In genomic region chr15:45705510-45706473, GRCh38 we compare ENCODE assay signal across 8 cellular contexts.
DNase-seq lines count a peak whose midpoint lies in the region; ATAC-seq and TF ChIP-seq lines count a peak whose summit lies in the region.

No MANE protein-coding gene starts in this region.

- DNase-seq in Calu3 (peak; percentile 78), HUDEP-2 (lab: John Stamatoyannopoulos, UW; ENCODE audit: unreplicated experiment in 76 of 76) (peak in 60 of 76 experiments; percentile 2 to 65 (median 34)), NOMO-1 treated with dmso at 0.1 percent for 144 hours (lab: John Stamatoyannopoulos, UW; ENCODE audit: unreplicated experiment) (peak; percentile 70), erythroblast (lab: John Stamatoyannopoulos, UW) (peak; percentile 70 to 83)
- DNase-seq in activated CD8-positive, alpha-beta memory T cell treated with anti-CD3 and anti-CD28 coated beads, Interleukin-2, amount 50 U/mL, for 48 hours: peak; percentile 85
- peak; percentile 19 to 23 for DNase-seq in stimulated activated CD8-positive, alpha-beta memory T cell treated with anti-CD3 and anti-CD28 coated beads, Interleukin-4, amount 100 ng/mL, for 4 hours (ENCODE audit: low read depth in 2 of 2, low spot score in 1 of 2)

- H3K9ac ChIP-seq in mucosa of stomach (ENCODE audit: low read length): peak overlapping the region; percentile 38

- TF ChIP-seq CTCF in Calu3 (IDR thresholded peaks at IDR 0.05; ENCODE audit: unreplicated experiment): peak; percentile 81

- no peaks in the 10 kb centered on the region for H3K4me1 ChIP-seq in mucosa of stomach (ENCODE audit: control insufficient read depth, insufficient read depth, low read length)

- H3K9me3 ChIP-seq in mucosa of stomach (ENCODE audit: control insufficient read depth, low read length): no peaks in the 10 kb centered on the region

- intact Hi-C loops in Calu3 (cut with micrococcal nuclease; ENCODE audit: unreplicated experiment): no loop called here

- H3K36me3 ChIP-seq in mucosa of stomach (ENCODE audit: control insufficient read depth, insufficient read depth, low read length): no peaks in the 10 kb centered on the region

- CTCF ChIA-PET in Calu3 (lab: Charles Lee): interaction anchor here (0.6 to 1.5 kb wide), 6 partner anchors 9 to 89 kb away, joined by 3 to 9 read pairs (median 4); no protein-coding TSS in a partner anchor

- peaks cover 8% of the 10 kb centered on the region for H3K4me1 Mint-ChIP-seq in Calu3 (ENCODE audit: low read depth, unreplicated experiment)

- peak overlapping the region; percentile 65 for H3K27ac Mint-ChIP-seq in Calu3 (ENCODE audit: unreplicated experiment)

- peak; percentile 91 for ATAC-seq in GM21423 (IDR thresholded peaks at IDR 0.05; ENCODE audit: unreplicated experiment)

- H3K4me3 Mint-ChIP-seq in Calu3 (ENCODE audit: low read depth, unreplicated experiment): peak overlapping the region; percentile 76

- H3K9me3 Mint-ChIP-seq in Calu3 (ENCODE audit: low read depth, unreplicated experiment): no peaks in the 10 kb centered on the region

- peaks cover 11% of the 10 kb centered on the region for H3K36me3 Mint-ChIP-seq in Calu3 (ENCODE audit: insufficient read depth, unreplicated experiment)

- no peaks in the 10 kb centered on the region for H3K27me3 Mint-ChIP-seq in Calu3 (ENCODE audit: unreplicated experiment)

- peak overlapping the region; percentile 6 for H3K4me3 ChIP-seq in mucosa of stomach (ENCODE audit: low read length)

- BruUV-seq in Calu3 (replicated peaks; lab: Mats Ljungman, UMichigan): TSS peak; percentile 44

- peaks cover 8% of the 10 kb centered on the region for H3K27me3 ChIP-seq in mucosa of stomach (ENCODE audit: control insufficient read depth, insufficient read depth, low read length)

- TF ChIP-seq POLR2A in erythroblast (IDR thresholded peaks at IDR 0.05; ENCODE audit: low read length): no peak

Comparison
In these comparisons a context has a peak if more than half of its experiments do, and no peak if none do; other contexts are left out.
1. Peak in every context shown above with its lines: DNase-seq, ATAC-seq and H3K4me3 ChIP-seq.
2. DNase-seq: peak in every context shown above with its lines; median percentile 85 in activated CD8-positive, alpha-beta memory T cell treated with anti-CD3 and anti-CD28 coated beads, Interleukin-2, amount 50 U/mL, for 48 hours; 78 in Calu3; 76 in erythroblast; 70 in NOMO-1 treated with dmso at 0.1 percent for 144 hours; 34 in HUDEP-2; 21 in stimulated activated CD8-positive, alpha-beta memory T cell treated with anti-CD3 and anti-CD28 coated beads, Interleukin-4, amount 100 ng/mL, for 4 hours.